8 cellular contexts compared by ENCODE assay signal in the genomic region with DNA sequence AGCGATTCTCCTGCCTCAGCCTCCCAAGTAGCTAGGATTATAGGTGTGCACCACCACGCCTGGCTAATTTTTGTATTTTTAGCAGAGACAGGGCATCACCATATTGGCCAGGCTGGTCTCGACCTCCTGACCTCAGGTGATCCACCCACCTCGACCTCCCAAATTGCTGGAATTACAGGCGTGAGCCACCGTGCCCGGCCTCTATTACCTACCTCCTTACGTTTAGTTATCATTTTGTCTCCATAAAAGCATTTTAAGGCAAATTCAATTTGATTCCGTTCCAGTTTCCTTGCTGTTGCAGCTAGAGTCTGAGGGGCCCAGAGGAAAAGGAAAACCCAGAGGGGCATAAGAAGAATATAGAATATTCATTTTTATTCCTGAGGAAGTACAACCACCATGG. TPM values are rescaled to one million over a fixed set of nuclear protein-coding genes. Genes with fewer than 3 reads are reported as not detected.
A peak's percentile ranks its signal among the peaks of the same experiment; 100 is the strongest.
DNase-seq lines count a peak whose midpoint lies in the region; ATAC-seq and TF ChIP-seq lines count a peak whose summit lies in the region.

No MANE protein-coding gene starts in this region.

- H3K27ac Mint-ChIP-seq in HFFc6 = peak overlapping the region; percentile 93
- peak overlapping the region; percentile 97 for H3K27ac Mint-ChIP-seq in activated T-helper 2 cell treated with anti-CD3 and anti-CD28 coated beads, Interferon-gamma antibody, Interleukin-2, Interleukin-4, amounts not matched to agents 10 μg/mL and 5 μg/mL and 100 μg/mL, durations not matched to agents 14 hours and 24 hours and 36 hours
- H3K27ac Mint-ChIP-seq in stimulated activated naive CD8-positive, alpha-beta T cell treated with anti-CD3 and anti-CD28 coated beads, Interleukin-15, amount 100 ng/mL, for 72 hours = peak overlapping the region; percentile 43 to 99

- no peaks in the 10 kb centered on the region for H3K9me3 ChIP-seq in iPS-20b (ENCODE audit: insufficient read depth, low read depth, low read length)

- no peaks in the 10 kb centered on the region for H3K27me3 ChIP-seq in iPS-20b (ENCODE audit: insufficient read depth, low read length)

- peak overlapping the region; percentile 57 for H3K4me3 ChIP-seq in iPS-20b (ENCODE audit: low read length)

- H3K27ac ChIP-seq in iPS-20b (ENCODE audit: low read length) = no peak overlapping the region

- H3K4me1 Mint-ChIP-seq in HFFc6 (ENCODE audit: low read depth) = peaks cover 36% of the 10 kb centered on the region
- H3K4me1 Mint-ChIP-seq in activated T-helper 2 cell treated with anti-CD3 and anti-CD28 coated beads, Interferon-gamma antibody, Interleukin-2, Interleukin-4, amounts not matched to agents 10 μg/mL and 5 μg/mL and 100 μg/mL, durations not matched to agents 14 hours and 24 hours and 36 hours (ENCODE audit: low read depth) = peaks cover 28% of the 10 kb centered on the region
- H3K4me1 Mint-ChIP-seq in stimulated activated naive CD8-positive, alpha-beta T cell treated with anti-CD3 and anti-CD28 coated beads, Interleukin-15, amount 100 ng/mL, for 72 hours = peaks cover 47% of the 10 kb centered on the region

- H3K4me3 Mint-ChIP-seq in HFFc6 = peak overlapping the region; percentile 100
- peak overlapping the region; percentile 99 for H3K4me3 Mint-ChIP-seq in activated T-helper 2 cell treated with anti-CD3 and anti-CD28 coated beads, Interferon-gamma antibody, Interleukin-2, Interleukin-4, amounts not matched to agents 10 μg/mL and 5 μg/mL and 100 μg/mL, durations not matched to agents 14 hours and 24 hours and 36 hours (ENCODE audit: low read depth)
- H3K4me3 Mint-ChIP-seq in stimulated activated naive CD8-positive, alpha-beta T cell treated with anti-CD3 and anti-CD28 coated beads, Interleukin-15, amount 100 ng/mL, for 72 hours = peak overlapping the region; percentile 99 to 100

- TF ChIP-seq CTCF in HFFc6 (IDR thresholded peaks at IDR 0.05) = no peak

- no peak for DNase-seq in HFFc6
- no peak for DNase-seq in activated T-helper 2 cell treated with anti-CD3 and anti-CD28 coated beads, Interferon-gamma antibody, Interleukin-2, Interleukin-4, amounts not matched to agents 10 μg/mL and 5 μg/mL and 100 μg/mL, durations not matched to agents 14 hours and 24 hours and 36 hours (ENCODE audit: low spot score)
- no peak for DNase-seq in stimulated activated naive CD8-positive, alpha-beta T cell treated with anti-CD3 and anti-CD28 coated beads, Interleukin-15, amount 100 ng/mL, for 72 hours
- no peak for DNase-seq in NCI-H82 (lab: John Stamatoyannopoulos, UW)
- no peak for DNase-seq in hippocampal formation (lab: John Stamatoyannopoulos, UW)
- no peak for DNase-seq in NCI-H1092 treated with DMSO at 0.1 percent for 48 hours (lab: John Stamatoyannopoulos, UW)

- H3K27me3 Mint-ChIP-seq in HFFc6 (ENCODE audit: insufficient read depth) = no peaks in the 10 kb centered on the region; the same call in 1 of the 2 replicates
- H3K27me3 Mint-ChIP-seq in activated T-helper 2 cell treated with anti-CD3 and anti-CD28 coated beads, Interferon-gamma antibody, Interleukin-2, Interleukin-4, amounts not matched to agents 10 μg/mL and 5 μg/mL and 100 μg/mL, durations not matched to agents 14 hours and 24 hours and 36 hours (ENCODE audit: low read depth) = peaks cover 8% of the 10 kb centered on the region
- no peaks in the 10 kb centered on the region for H3K27me3 Mint-ChIP-seq in stimulated activated naive CD8-positive, alpha-beta T cell treated with anti-CD3 and anti-CD28 coated beads, Interleukin-15, amount 100 ng/mL, for 72 hours

- peaks cover 18% of the 10 kb centered on the region for H3K36me3 Mint-ChIP-seq in HFFc6 (ENCODE audit: low read depth)
- H3K36me3 Mint-ChIP-seq in activated T-helper 2 cell treated with anti-CD3 and anti-CD28 coated beads, Interferon-gamma antibody, Interleukin-2, Interleukin-4, amounts not matched to agents 10 μg/mL and 5 μg/mL and 100 μg/mL, durations not matched to agents 14 hours and 24 hours and 36 hours (ENCODE audit: low read depth) = peaks cover 18% of the 10 kb centered on the region

- H3K36me3 ChIP-seq in iPS-20b (ENCODE audit: insufficient read depth, low read depth, low read length) = 0 out of 2 replicates have a peak, but pooled peaks cover 14% of the 10 kb centered on the region

- peaks cover 3% of the 10 kb centered on the region; the same call in 1 of the 2 replicates for H3K4me1 ChIP-seq in iPS-20b (ENCODE audit: insufficient read depth, low read length)

- ATAC-seq in stimulated activated naive CD8-positive, alpha-beta T cell treated with anti-CD3 and anti-CD28 coated beads, Interleukin-15, amount 100 ng/mL, for 72 hours = no peak
- no peak for ATAC-seq in HG03139 (IDR thresholded peaks at IDR 0.05; ENCODE audit: unreplicated experiment)

- H3K9me3 Mint-ChIP-seq in HFFc6 = no peaks in the 10 kb centered on the region
- no peaks in the 10 kb centered on the region for H3K9me3 Mint-ChIP-seq in activated T-helper 2 cell treated with anti-CD3 and anti-CD28 coated beads, Interferon-gamma antibody, Interleukin-2, Interleukin-4, amounts not matched to agents 10 μg/mL and 5 μg/mL and 100 μg/mL, durations not matched to agents 14 hours and 24 hours and 36 hours
- H3K9me3 Mint-ChIP-seq in stimulated activated naive CD8-positive, alpha-beta T cell treated with anti-CD3 and anti-CD28 coated beads, Interleukin-15, amount 100 ng/mL, for 72 hours = no peaks in the 10 kb centered on the region

- H3K9ac ChIP-seq in iPS-20b (ENCODE audit: low read depth, low read length) = peak overlapping the region; percentile 32; the same call in 1 of the 2 replicates

- intact Hi-C loops in activated T-helper 2 cell treated with anti-CD3 and anti-CD28 coated beads, Interferon-gamma antibody, Interleukin-2, Interleukin-4, amounts not matched to agents 10 μg/mL and 5 μg/mL and 100 μg/mL, durations not matched to agents 14 hours and 24 hours and 36 hours (cut with micrococcal nuclease) = loop anchor here (1.0 to 10.0 kb wide), 5 partner anchors 167 to 1099 kb away; a partner anchor contains a TSS

RNA-seq across cellular contexts. Expression of a gene that starts 0.6 kb away (rescaled TPM):
- 10 to 100 TPM; 24.5 to 45.5 (median 33.5) TPM for total RNA-seq in HFFc6 (2021; fragmentation: NEBNext Ultra II Directional; extraction: Animal tissue kit (Norgen Biotek cat#: 25700))
- total RNA-seq in activated T-helper 2 cell treated with anti-CD3 and anti-CD28 coated beads, Interferon-gamma antibody, Interleukin-2, Interleukin-4, amounts not matched to agents 10 μg/mL and 5 μg/mL and 100 μg/mL, durations not matched to agents 14 hours and 24 hours and 36 hours = 57.8 TPM in 2 replicates
